ENCODE assay signal across 8 cellular contexts in the genomic region with DNA sequence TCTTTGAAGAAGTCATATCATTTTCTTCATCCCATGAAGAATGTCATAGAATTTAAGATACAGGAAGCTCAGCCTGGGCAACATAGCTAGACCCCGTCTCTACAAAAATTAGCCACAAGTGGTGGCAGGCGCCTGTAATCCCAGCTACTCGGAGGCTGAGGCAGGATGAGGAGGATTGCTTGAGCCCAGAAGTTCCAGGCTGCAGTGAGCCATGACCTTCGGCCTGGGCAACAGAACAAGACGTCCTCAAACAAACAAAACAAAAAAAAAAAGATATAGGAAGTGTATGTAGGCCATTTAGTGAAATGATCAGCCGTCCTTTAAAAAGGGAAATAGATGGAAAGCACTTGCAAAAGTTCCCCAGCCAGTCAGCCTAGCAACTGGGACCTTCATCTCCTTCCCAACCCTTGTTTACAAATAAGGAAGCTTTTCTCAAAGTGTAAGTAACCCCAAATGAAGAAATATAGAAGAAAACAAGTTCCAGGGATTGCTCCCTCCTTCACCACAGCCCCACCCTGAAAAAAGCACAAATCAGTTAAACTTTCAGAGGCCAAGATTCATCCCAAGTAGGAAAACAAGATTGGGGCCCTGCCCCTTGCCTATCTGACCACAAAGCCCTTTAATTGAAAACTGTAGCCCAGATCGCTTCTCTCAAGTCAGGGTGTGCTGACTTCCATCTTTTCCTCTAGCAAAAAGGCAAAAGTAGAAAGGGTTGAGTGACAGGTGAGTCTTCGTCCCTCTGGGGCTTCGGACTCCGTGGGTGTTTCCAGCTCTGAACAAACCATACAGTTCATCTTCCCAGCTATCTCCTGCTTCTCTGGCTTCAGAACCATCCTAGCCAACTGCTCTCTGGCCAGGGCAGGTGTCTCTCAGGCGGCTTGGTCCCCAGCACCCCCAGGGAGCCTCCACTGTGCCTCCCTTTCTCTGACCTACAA. TPM values are rescaled to one million over a fixed set of nuclear protein-coding genes. Genes with fewer than 3 reads are reported as not detected.
A peak's percentile ranks its signal among the peaks of the same experiment; 100 is the strongest.
DNase-seq lines count a peak whose midpoint lies in the region; ATAC-seq and TF ChIP-seq lines count a peak whose summit lies in the region.

No MANE protein-coding gene starts in this region.

- H3K4me3 ChIP-seq in liver (ENCODE audit: low read depth in 1 of 3, low read length in 3 of 3) (peak overlapping the region; percentile 83 to 94 (median 92)), tibial nerve (peak overlapping the region; percentile 75 to 98 (median 83))

- H3K27ac Mint-ChIP-seq in activated CD8-positive, alpha-beta memory T cell treated with anti-CD3 and anti-CD28 coated beads, Interleukin-2, amount 10 ng/mL, durations not matched to agents 7 days and 5 days: peak overlapping the region; percentile 4
- H3K27ac Mint-ChIP-seq in brain: peak overlapping the region in 3 of 5 experiments; percentile 11 to 59 (median 57)

- TF ChIP-seq EP300 in tibial nerve (IDR thresholded peaks at IDR 0.05): peak in 1 of 2 donors; percentile 53

- 52% methylated on average over 11 of the region's 11 CpGs for WGBS in liver
- 55 to 59% methylated on average over 11 of the region's 11 CpGs for WGBS in tibial nerve, 2 donors

- no peaks in the 10 kb centered on the region for H3K36me3 ChIP-seq in liver (ENCODE audit: control insufficient read depth in 4 of 4, insufficient read depth in 3 of 4, low read depth in 1 of 4, low read length in 3 of 4)
- H3K36me3 ChIP-seq in tibial nerve: peaks cover 0 to 15% (median 0%) of the 10 kb centered on the region in 3 donors

- H3K9me3 Mint-ChIP-seq in activated CD8-positive, alpha-beta memory T cell treated with anti-CD3 and anti-CD28 coated beads, Interleukin-2, amount 10 ng/mL, durations not matched to agents 7 days and 5 days (ENCODE audit: low read depth): no peaks in the 10 kb centered on the region
- H3K9me3 Mint-ChIP-seq in brain: no peaks in the 10 kb centered on the region

- ATAC-seq in activated CD8-positive, alpha-beta memory T cell treated with anti-CD3 and anti-CD28 coated beads, Interleukin-2, amount 10 ng/mL, durations not matched to agents 7 days and 5 days: no peak
- ATAC-seq in HG02840 (IDR thresholded peaks at IDR 0.05; ENCODE audit: low FRiP score, unreplicated experiment) (no peak), HG02571 (IDR thresholded peaks at IDR 0.05; ENCODE audit: unreplicated experiment) (no peak)

- H3K9ac ChIP-seq in liver (ENCODE audit: low read depth in 1 of 2, low read length in 2 of 2): peak overlapping the region in 1 of 2 donors; percentile 82

- TF ChIP-seq CTCF in brain (conservative IDR thresholded peaks at IDR 0.05): no peak
- no peak for TF ChIP-seq CTCF in liver (IDR thresholded peaks at IDR 0.05; ENCODE audit: low read depth, low read length, missing input control)
- TF ChIP-seq CTCF in tibial nerve (IDR thresholded peaks at IDR 0.05): no peak

- no peak for TF ChIP-seq RAD21 in liver (IDR thresholded peaks at IDR 0.05)

- no peak for DNase-seq in activated CD8-positive, alpha-beta memory T cell treated with anti-CD3 and anti-CD28 coated beads, Interleukin-2, amount 10 ng/mL, durations not matched to agents 7 days and 5 days
- no peak for DNase-seq in activated CD8-positive, alpha-beta memory T cell treated with anti-CD3 and anti-CD28 coated beads for 24 hours
- DNase-seq in tibial nerve (ENCODE audit: low spot score in 2 of 2): peak in 1 of 2 donors; percentile 14
- no peak for DNase-seq in NAMALWA (ENCODE audit: low spot score)

- H3K27me3 ChIP-seq in liver (ENCODE audit: control insufficient read depth in 4 of 4, insufficient read depth in 4 of 4, low read length in 3 of 4) (no peaks in the 10 kb centered on the region), tibial nerve (no peaks in the 10 kb centered on the region)

- H3K36me3 Mint-ChIP-seq in activated CD8-positive, alpha-beta memory T cell treated with anti-CD3 and anti-CD28 coated beads, Interleukin-2, amount 10 ng/mL, durations not matched to agents 7 days and 5 days: no peaks in the 10 kb centered on the region
- no peaks in the 10 kb centered on the region for H3K36me3 Mint-ChIP-seq in brain

- no peak for TF ChIP-seq POLR2A in tibial nerve (IDR thresholded peaks at IDR 0.05)

- H3K4me3 Mint-ChIP-seq in activated CD8-positive, alpha-beta memory T cell treated with anti-CD3 and anti-CD28 coated beads, Interleukin-2, amount 10 ng/mL, durations not matched to agents 7 days and 5 days: peak overlapping the region; percentile 73
- H3K4me3 Mint-ChIP-seq in brain: peak overlapping the region; percentile 80 to 91 (median 83)

- peak overlapping the region in 1 of 2 donors; percentile 79 for H3K27ac ChIP-seq in liver (ENCODE audit: low read depth in 1 of 2, low read length in 2 of 2)
- peak overlapping the region; percentile 64 to 94 (median 90) for H3K27ac ChIP-seq in tibial nerve

- peaks cover 3 to 22% (median 21%) of the 10 kb centered on the region in 4 donors for H3K4me1 ChIP-seq in liver (ENCODE audit: control insufficient read depth in 4 of 4, insufficient read depth in 4 of 4, low read length in 3 of 4)
- peaks cover 0 to 51% (median 17%) of the 10 kb centered on the region in 4 donors for H3K4me1 ChIP-seq in tibial nerve

- H3K27me3 Mint-ChIP-seq in activated CD8-positive, alpha-beta memory T cell treated with anti-CD3 and anti-CD28 coated beads, Interleukin-2, amount 10 ng/mL, durations not matched to agents 7 days and 5 days: no peaks in the 10 kb centered on the region
- peaks cover 3% of the 10 kb centered on the region for H3K27me3 Mint-ChIP-seq in brain

- H3K9me3 ChIP-seq in liver (ENCODE audit: control insufficient read depth in 4 of 4, low read length in 3 of 4) (no peaks in the 10 kb centered on the region), tibial nerve (no peaks in the 10 kb centered on the region)

- peaks cover 34% of the 10 kb centered on the region for H3K4me1 Mint-ChIP-seq in activated CD8-positive, alpha-beta memory T cell treated with anti-CD3 and anti-CD28 coated beads, Interleukin-2, amount 10 ng/mL, durations not matched to agents 7 days and 5 days
- peaks cover 31% of the 10 kb centered on the region for H3K4me1 Mint-ChIP-seq in brain

- CTCF ChIA-PET in activated CD8-positive, alpha-beta memory T cell treated with anti-CD3 and anti-CD28 coated beads, Interleukin-2, amount 10 ng/mL, durations not matched to agents 7 days and 5 days (lab: Charles Lee): interaction anchor here (1.3 to 2.7 kb wide), 7 partner anchors 11 to 441 kb away, joined by 3 to 13 read pairs (median 5); no protein-coding TSS in a partner anchor

TF ChIP-seq in liver, 16 proteins besides CTCF, POLR2A, EP300 and RAD21 (continues in another document):
- no peak for TF ChIP-seq JUND (IDR thresholded peaks at IDR 0.05)
- TF ChIP-seq, protein P1, sequence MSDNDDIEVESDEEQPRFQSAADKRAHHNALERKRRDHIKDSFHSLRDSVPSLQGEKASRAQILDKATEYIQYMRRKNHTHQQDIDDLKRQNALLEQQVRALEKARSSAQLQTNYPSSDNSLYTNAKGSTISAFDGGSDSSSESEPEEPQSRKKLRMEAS (IDR thresholded peaks at IDR 0.05): no peak
- TF ChIP-seq YY1 (IDR thresholded peaks at IDR 0.05): peak; percentile 17
- no peak for TF ChIP-seq ATF3 (IDR thresholded peaks at IDR 0.05)
- TF ChIP-seq FOXA2 (IDR thresholded peaks at IDR 0.05): no peak
- TF ChIP-seq RXRA (IDR thresholded peaks at IDR 0.05): peak in 1 of 2 donors; percentile 15
- TF ChIP-seq EGR1 (IDR thresholded peaks at IDR 0.05; ENCODE audit: low read depth in 2 of 2): no peak
- TF ChIP-seq REST (IDR thresholded peaks at IDR 0.05): no peak

RNA-seq across cellular contexts. Expression of gene SLC31A2, which starts 1.2 kb away (rescaled TPM):
- 1 to 10 TPM; 2.9 to 4.2 TPM for total RNA-seq in activated CD8-positive, alpha-beta memory T cell treated with anti-CD3 and anti-CD28 coated beads, Interleukin-2, amount 10 ng/mL, durations not matched to agents 7 days and 5 days
- polyA plus RNA-seq in brain (ENCODE audit: insufficient read depth, low read depth, low replicate concordance) (35.5 TPM), liver (10 to 100 TPM; 19.0 to 30.6 TPM)
- total RNA-seq in liver (10 to 100 TPM in 1 of 2 donors, 1 to 10 TPM in 1; 7.2 to 28.5 TPM), tibial nerve (10 to 100 TPM; 25.3 to 50.4 (median 39.9) TPM)
